Comparison of ENCODE assay signal across 16 cellular contexts in genomic region chr11:37747121-37747520, GRCh38.
A peak's percentile ranks its signal among the peaks of the same experiment; 100 is the strongest.
DNase-seq lines count a peak whose midpoint lies in the region; ATAC-seq and TF ChIP-seq lines count a peak whose summit lies in the region.
"Had no signal": no experiment of that assay in that cellular context is flagged by ENCODE, and none has a peak within 500 bp of the region (broad histone marks: within the 10 kb centered on the region; RNA-seq: fewer than 3 reads in every experiment).

No MANE protein-coding gene starts in this region.

- CTCF ChIA-PET in IMR-90 (lab: Yijun Ruan, JAX): no interaction called here
- CTCF ChIA-PET in HEK293T (lab: Yijun Ruan, JAX): no interaction called here

- H3K4ac ChIP-seq in IMR-90 (ENCODE audit: low read depth, low read length): no peak overlapping the region

- H4K20me1 ChIP-seq in IMR-90 (ENCODE audit: insufficient read depth, low read length): no peaks in the 10 kb centered on the region
- H4K20me1 ChIP-seq in osteoblast (ENCODE audit: insufficient read depth, low read length): no peaks in the 10 kb centered on the region

- H3K14ac ChIP-seq in IMR-90 (replicated peaks; ENCODE audit: low read depth, low read length): no peak overlapping the region

- dilution Hi-C loops in IMR-90 (cut with HindIII; ENCODE audit: low sequenced_read_pairs, unreplicated experiment): no loop called here

- DNase-seq in EH (ENCODE audit: low read depth) (peak; percentile 59), IMR-90 (peak; percentile 35), astrocyte of the spinal cord (ENCODE audit: low read depth, low spot score) (peak; percentile 54), osteoblast (ENCODE audit: insufficient read length, low spot score, missing footprints) (peak; percentile 0), HEK293T (ENCODE audit: extremely low spot score) (no peak), occipital lobe (lab: John Stamatoyannopoulos, UW) (no peak)
- DNase-seq: BE2C; CD4-positive, alpha-beta memory T cell; DMS153; DMS79 treated with DMSO at 0.1 percent for 48 hours; GDM1; GM23248 had no signal

- intact Hi-C loops in IMR-90 (cut with micrococcal nuclease): no loop called here

- H2BK15ac ChIP-seq in IMR-90 (ENCODE audit: low read depth, low read length): no peak overlapping the region

- no peak for TF ChIP-seq POLR2A in IMR-90 (IDR thresholded peaks at IDR 0.05; ENCODE audit: low read depth, low read length)

- BruUV-seq in IMR-90 (replicated peaks; lab: Mats Ljungman, UMichigan): no TSS peak

- H3K23ac ChIP-seq in IMR-90 (ENCODE audit: low read depth, low read length): no peak overlapping the region

- no peaks in the 10 kb centered on the region for H3K9me1 ChIP-seq in IMR-90 (ENCODE audit: insufficient read depth, low read length)

- H3K79me1 ChIP-seq in IMR-90 (ENCODE audit: low read depth in 1 of 2, low read length in 2 of 2): no peaks in the 10 kb centered on the region

- ATAC-seq in IMR-90 (ENCODE audit: low read depth) (no peak), GM19035 (IDR thresholded peaks at IDR 0.05; ENCODE audit: unreplicated experiment) (no peak)
- ATAC-seq: HepG2 had no signal

- no peaks in the 10 kb centered on the region for H3K27me3 ChIP-seq in IMR-90 (ENCODE audit: control insufficient read depth, insufficient read depth, low read length)
- H3K27me3 ChIP-seq in osteoblast (ENCODE audit: insufficient read depth, low read length): no peaks in the 10 kb centered on the region
- H3K27me3 ChIP-seq: BE2C had no signal

- no peak overlapping the region for H2BK20ac ChIP-seq in IMR-90 (ENCODE audit: low read depth, low read length)

- no peak overlapping the region for H3K56ac ChIP-seq in IMR-90 (ENCODE audit: extremely low read depth, insufficient read depth, low read length)

- no peak for TF ChIP-seq CTCF in IMR-90 (conservative IDR thresholded peaks at IDR 0.05; ENCODE audit: low read depth, low read length)
- TF ChIP-seq CTCF in astrocyte of the spinal cord (IDR thresholded peaks at IDR 0.05; ENCODE audit: low read depth, low read length): no peak
- no peak for TF ChIP-seq CTCF in osteoblast (IDR thresholded peaks at IDR 0.05; ENCODE audit: extremely low read depth, low read depth, low read length)

- POLR2A ChIA-PET in IMR-90 (lab: Charles Lee; ENCODE audit: unreplicated experiment) (no interaction called here), HEK293T (lab: Yijun Ruan, JAX) (no interaction called here)

- no peak overlapping the region for H3K27ac ChIP-seq in IMR-90 (ENCODE audit: insufficient read depth, low read length)
- no peak overlapping the region for H3K27ac ChIP-seq in osteoblast (ENCODE audit: low read depth, low read length)
- H3K27ac ChIP-seq: C4-2B, GM23248 had no signal

- in situ Hi-C loops in IMR-90 (cut with MboI; ENCODE audit: low sequenced_read_pairs) (no loop called here), astrocyte of the spinal cord (cut with HindIII; ENCODE audit: low sequenced_read_pairs) (no loop called here)

- H3K79me2 ChIP-seq in osteoblast (ENCODE audit: insufficient read depth, low read length): no peaks in the 10 kb centered on the region

- H2AFZ ChIP-seq in IMR-90 (replicated peaks; ENCODE audit: low read length, poor library complexity) (no peak overlapping the region), osteoblast (ENCODE audit: low read length) (no peak overlapping the region)
- H2AFZ ChIP-seq: GM23248 had no signal

- H3K4me3 ChIP-seq in IMR-90 (ENCODE audit: insufficient read depth, low read depth, low read length) (no peak overlapping the region), astrocyte of the spinal cord (ENCODE audit: low read depth, low read length) (no peak overlapping the region), osteoblast (ENCODE audit: insufficient read depth, low read length) (no peak overlapping the region)
- H3K4me3 ChIP-seq: GM23248, HAP-1 had no signal

- H3K36me3 ChIP-seq in IMR-90 (ENCODE audit: control insufficient read depth, insufficient read depth, low read length): no peaks in the 10 kb centered on the region
- no peaks in the 10 kb centered on the region for H3K36me3 ChIP-seq in osteoblast (ENCODE audit: insufficient read depth, low read length)
- H3K36me3 ChIP-seq: BE2C, HAP-1 had no signal

- no peak for TF ChIP-seq RAD21 in IMR-90 (IDR thresholded peaks at IDR 0.05; ENCODE audit: low read length)

- H4K8ac ChIP-seq in IMR-90 (ENCODE audit: low read depth in 2 of 2, low read length in 2 of 2): no peak overlapping the region

- no peak overlapping the region for H2AK5ac ChIP-seq in IMR-90 (ENCODE audit: low read depth, low read length)

- no peak overlapping the region for H4K91ac ChIP-seq in IMR-90 (ENCODE audit: insufficient read depth, low read depth, low read length)

- H2BK120ac ChIP-seq in IMR-90 (ENCODE audit: low read depth, low read length): no peak overlapping the region

- H2AK9ac ChIP-seq in IMR-90 (replicated peaks; ENCODE audit: low read depth, low read length, poor library complexity): no peak overlapping the region

- H3K9me3 ChIP-seq in IMR-90 (ENCODE audit: control insufficient read depth, insufficient read depth, low read length): peaks cover 3% of the 10 kb centered on the region; the same call in 1 of the 2 replicates
- no peaks in the 10 kb centered on the region for H3K9me3 ChIP-seq in osteoblast (ENCODE audit: low read depth, low read length)
- H3K9me3 ChIP-seq: BE2C, HAP-1 had no signal

- H4K5ac ChIP-seq in IMR-90 (ENCODE audit: low read depth, low read length): no peak overlapping the region

- peak overlapping the region; percentile 30 for H2BK5ac ChIP-seq in IMR-90 (ENCODE audit: low read depth, low read length, poor library complexity, severe bottlenecking)

- WGBS in IMR-90 (ENCODE audit: extremely low coverage in 2 of 2, insufficient read length in 1 of 2), 2 experiments: no CpG with 5 or more reads among the region's 2 CpGs

- H3K9ac ChIP-seq in IMR-90 (ENCODE audit: low read depth, low read length): no peak overlapping the region
- H3K9ac ChIP-seq: GM23248 had no signal

- H3K18ac ChIP-seq in IMR-90 (ENCODE audit: low read depth, low read length): no peak overlapping the region

- no peaks in the 10 kb centered on the region for H3K4me1 ChIP-seq in IMR-90 (ENCODE audit: control insufficient read depth, insufficient read depth, low read length)
- peaks cover 2% of the 10 kb centered on the region for H3K4me1 ChIP-seq in osteoblast (ENCODE audit: insufficient read depth, low read length)
- H3K4me1 ChIP-seq: BE2C, HAP-1 had no signal

- H3K4me2 ChIP-seq in IMR-90 (ENCODE audit: low read depth, low read length) (no peak overlapping the region), osteoblast (ENCODE audit: insufficient read depth, low read length) (no peak overlapping the region)

TF ChIP-seq in IMR-90, 13 proteins besides CTCF, POLR2A, EP300 and RAD21 (continues in another document):
- no peak for TF ChIP-seq FOS (IDR thresholded peaks at IDR 0.05; ENCODE audit: low read depth, low read length)
- TF ChIP-seq RCOR1 (IDR thresholded peaks at IDR 0.05; ENCODE audit: insufficient replicate concordance, low read length): no peak
- no peak for TF ChIP-seq NFE2L2 (IDR thresholded peaks at IDR 0.05; ENCODE audit: low read depth, low read length)
- TF ChIP-seq MXI1 (IDR thresholded peaks at IDR 0.05; ENCODE audit: borderline replicate concordance, low read depth, low read length): no peak
- no peak for TF ChIP-seq BHLHE40 (IDR thresholded peaks at IDR 0.05; ENCODE audit: low read depth, low read length)
- no peak for TF ChIP-seq MAFK (IDR thresholded peaks at IDR 0.05; ENCODE audit: low read depth, low read length)
- no peak for TF ChIP-seq ELK1 (IDR thresholded peaks at IDR 0.05; ENCODE audit: borderline replicate concordance, low read depth, low read length)

TF ChIP-seq in HEK293T, 16 proteins besides CTCF, POLR2A, EP300 and RAD21:
- TF ChIP-seq TARDBP (IDR thresholded peaks at IDR 0.05) (no peak), FOXA1 (IDR thresholded peaks at IDR 0.05) (no peak), SP1 (IDR thresholded peaks at IDR 0.05) (no peak), SUZ12 (IDR thresholded peaks at IDR 0.05) (no peak), FOXM1 (IDR thresholded peaks at IDR 0.05; ENCODE audit: borderline replicate concordance) (no peak)
TF ChIP-seq in HEK293T: peak in this region for 0.

Comparison
In these comparisons a context has a peak if more than half of its experiments do, and no peak if none do; other contexts are left out.
1. DNase-seq: peak in EH (single experiment), IMR-90 (single experiment), astrocyte of the spinal cord (single experiment) and osteoblast (single experiment); none in HEK293T (single experiment) and occipital lobe (single experiment).